8 cellular contexts compared by ENCODE assay signal in genomic region chr2:97740590-97741182, GRCh38. TPM values are rescaled to one million over a fixed set of nuclear protein-coding genes. Genes with fewer than 3 reads are reported as not detected.
DNase-seq lines count a peak whose midpoint lies in the region; ATAC-seq and TF ChIP-seq lines count a peak whose summit lies in the region.

No MANE protein-coding gene starts in this region.

- H3K27me3 Mint-ChIP-seq in central memory CD8-positive, alpha-beta T cell = no peaks in the 10 kb centered on the region

- no peaks in the 10 kb centered on the region for H3F3A ChIP-seq in SU-DHL-6 (ENCODE audit: insufficient read depth)

- H3K27me3 ChIP-seq in SU-DHL-6 (ENCODE audit: low read length) (no peaks in the 10 kb centered on the region), lower lobe of right lung (ENCODE audit: low read depth) (no peaks in the 10 kb centered on the region), upper lobe of right lung (no peaks in the 10 kb centered on the region)

- H3K4me2 ChIP-seq in SU-DHL-6 (ENCODE audit: low read depth, low read length, poor library complexity, severe bottlenecking) = no peak overlapping the region

- H3K36me3 ChIP-seq in SU-DHL-6 (ENCODE audit: low read length) (no peaks in the 10 kb centered on the region), lower lobe of right lung (no peaks in the 10 kb centered on the region), upper lobe of right lung (no peaks in the 10 kb centered on the region)

- DNase-seq in activated effector memory CD4-positive, alpha-beta T cell treated with anti-CD3 and anti-CD28 coated beads, Interleukin-2, amount 50 U/mL, for 16 hours = peak; percentile 80
- no peak for DNase-seq in activated effector memory CD4-positive, alpha-beta T cell treated with Interleukin-2 at 50 U/mL for 16 hours
- DNase-seq in NCI-H1092 treated with DMSO at 0.1 percent for 48 hours (lab: John Stamatoyannopoulos, UW) = peak; percentile 28
- DNase-seq in central memory CD8-positive, alpha-beta T cell (ENCODE audit: low spot score in 2 of 2) = no peak
- DNase-seq in lower lobe of right lung = no peak
- DNase-seq in upper lobe of right lung = peak; percentile 72

- TF ChIP-seq CTCF in SU-DHL-6 (IDR thresholded peaks at IDR 0.05; ENCODE audit: insufficient read depth, low read length, poor library complexity, severe bottlenecking) = peak; percentile 80
- peak; percentile 72 for TF ChIP-seq CTCF in lower lobe of right lung (IDR thresholded peaks at IDR 0.05)
- peak; percentile 70 for TF ChIP-seq CTCF in upper lobe of right lung (IDR thresholded peaks at IDR 0.05)

- no peaks in the 10 kb centered on the region for H3K79me2 ChIP-seq in SU-DHL-6 (ENCODE audit: insufficient read depth, low read length)

- H3K27ac Mint-ChIP-seq in central memory CD8-positive, alpha-beta T cell (ENCODE audit: low read depth) = peak overlapping the region; percentile 78

- no peaks in the 10 kb centered on the region for H4K20me1 ChIP-seq in SU-DHL-6 (ENCODE audit: low read depth, low read length)

- H2AFZ ChIP-seq in SU-DHL-6 (ENCODE audit: low read depth, low read length, severe bottlenecking) = no peak overlapping the region

- peaks cover 78% of the 10 kb centered on the region for H3K4me1 Mint-ChIP-seq in central memory CD8-positive, alpha-beta T cell

- H3K9me2 ChIP-seq in SU-DHL-6 (replicated peaks; ENCODE audit: insufficient read depth, low read length) = no peaks in the 10 kb centered on the region

- no peak overlapping the region for H3K9ac ChIP-seq in SU-DHL-6 (ENCODE audit: low read length)

- H3K4me3 ChIP-seq in SU-DHL-6 (ENCODE audit: insufficient read depth, low read length, poor library complexity, severe bottlenecking) (no peak overlapping the region), lower lobe of right lung (no peak overlapping the region), upper lobe of right lung (no peak overlapping the region)

- no peak overlapping the region for H3K4me3 Mint-ChIP-seq in central memory CD8-positive, alpha-beta T cell

- intact Hi-C loops in lower lobe of right lung (cut with DNase I) (no loop called here), upper lobe of right lung (cut with DNase I) (no loop called here)

- H3K36me3 Mint-ChIP-seq in central memory CD8-positive, alpha-beta T cell (ENCODE audit: insufficient read depth) = peaks cover 39% of the 10 kb centered on the region

- H3K4me1 ChIP-seq in lower lobe of right lung = peaks cover 7% of the 10 kb centered on the region
- H3K4me1 ChIP-seq in upper lobe of right lung = no peaks in the 10 kb centered on the region

- H3K9me3 ChIP-seq in SU-DHL-6 (ENCODE audit: insufficient read depth, low read length) = no peaks in the 10 kb centered on the region
- no peaks in the 10 kb centered on the region for H3K9me3 ChIP-seq in lower lobe of right lung
- H3K9me3 ChIP-seq in upper lobe of right lung = no peaks in the 10 kb centered on the region

- H3K27ac ChIP-seq in SU-DHL-6 (ENCODE audit: low read depth, low read length) (no peak overlapping the region), lower lobe of right lung (no peak overlapping the region), upper lobe of right lung (no peak overlapping the region)

- no peaks in the 10 kb centered on the region for H3K9me3 Mint-ChIP-seq in central memory CD8-positive, alpha-beta T cell

- ATAC-seq in central memory CD8-positive, alpha-beta T cell (replicated peaks; ENCODE audit: extremely low read depth, poor library complexity, severe bottlenecking) = no peak
- ATAC-seq in lower lobe of right lung (peak; percentile 75 to 79), upper lobe of right lung (peak; percentile 87), HG02759 (IDR thresholded peaks at IDR 0.05; ENCODE audit: unreplicated experiment) (no peak)

RNA-seq across cellular contexts. Expression of gene ZAP70, which starts 27.3 kb away (rescaled TPM):
- total RNA-seq in lower lobe of right lung (8.8 TPM), upper lobe of right lung (10.2 TPM)

Comparison
In these comparisons a context has a peak if more than half of its experiments do, and no peak if none do; other contexts are left out.
1. DNase-seq: peak in activated effector memory CD4-positive, alpha-beta T cell treated with anti-CD3 and anti-CD28 coated beads, Interleukin-2, amount 50 U/mL, for 16 hours (single experiment), NCI-H1092 treated with DMSO at 0.1 percent for 48 hours (single experiment) and upper lobe of right lung (single experiment); none in activated effector memory CD4-positive, alpha-beta T cell treated with Interleukin-2 at 50 U/mL for 16 hours (single experiment), central memory CD8-positive, alpha-beta T cell (0 of 2) and lower lobe of right lung (single experiment).
2. ATAC-seq: peak in lower lobe of right lung (2 of 2) and upper lobe of right lung (single experiment); none in central memory CD8-positive, alpha-beta T cell (single experiment) and HG02759 (single experiment).
3. Peak in every context shown above with its lines, with median percentiles within 50 percentile points of each other: CTCF ChIP-seq.